7 cellular contexts compared by ENCODE assay signal in genomic region chr6:156779206-156780116, GRCh38. TPM values are rescaled to one million over a fixed set of nuclear protein-coding genes. Genes with fewer than 3 reads are reported as not detected.
DNase-seq lines count a peak whose midpoint lies in the region; ATAC-seq and TF ChIP-seq lines count a peak whose summit lies in the region.

No MANE protein-coding gene starts in this region.

- H3K4me2 ChIP-seq in Loucy (ENCODE audit: low read depth, low read length, poor library complexity, severe bottlenecking), result peak overlapping the region; percentile 79

- H3K36me3 ChIP-seq in Loucy (ENCODE audit: insufficient read depth, low read length), result no peaks in the 10 kb centered on the region

- H3K36me3 Mint-ChIP-seq in memory B cell, result peaks cover 1% of the 10 kb centered on the region

- H3K4me1 ChIP-seq in Loucy (ENCODE audit: insufficient read depth, low read length, poor library complexity, severe bottlenecking), result peaks cover 41% of the 10 kb centered on the region

- peaks cover 79% of the 10 kb centered on the region for H3K79me2 ChIP-seq in Loucy (ENCODE audit: insufficient read depth, low read length)

- H3K4me3 Mint-ChIP-seq in memory B cell, result peak overlapping the region; percentile 90

- no peak overlapping the region; the same call in 1 of the 2 replicates for H2AFZ ChIP-seq in Loucy (ENCODE audit: low read length)

- H3K27me3 ChIP-seq in Loucy (ENCODE audit: insufficient read depth, low read length, poor library complexity, severe bottlenecking) (no peaks in the 10 kb centered on the region), dorsolateral prefrontal cortex (no peaks in the 10 kb centered on the region)

- H3K4me1 Mint-ChIP-seq in memory B cell, result peaks cover 23% of the 10 kb centered on the region

- TF ChIP-seq CTCF in Loucy (conservative IDR thresholded peaks at IDR 0.05; ENCODE audit: low read length), result no peak
- TF ChIP-seq CTCF in dorsolateral prefrontal cortex (IDR thresholded peaks at IDR 0.05 in 54 of 56, conservative IDR thresholded peaks at IDR 0.05 in 2 of 56; ENCODE audit: low read depth in 1 of 56, partially characterized antibody in 56 of 56), result peak in 2 of 56 donors; percentile 6 to 20

- H3K27me3 Mint-ChIP-seq in memory B cell, result no peaks in the 10 kb centered on the region

- H3F3A ChIP-seq in Loucy (ENCODE audit: low read depth), result no peaks in the 10 kb centered on the region

- H3K4me3 ChIP-seq in Loucy (ENCODE audit: low read length, poor library complexity, severe bottlenecking) (peak overlapping the region; percentile 81), dorsolateral prefrontal cortex (peak overlapping the region; percentile 57 to 89 (median 77))

- peak overlapping the region; percentile 82 to 100 (median 97) for H3K27ac ChIP-seq in dorsolateral prefrontal cortex

- peak overlapping the region; percentile 94 for H3K9ac ChIP-seq in Loucy (ENCODE audit: low read depth, low read length, poor library complexity, severe bottlenecking)

- intact Hi-C loops in dorsolateral prefrontal cortex (cut with DNase I), result loop anchor here (1.0 to 10.0 kb wide), 7 partner anchors 93 to 405 kb away; no protein-coding TSS in a partner anchor

- H3K27ac Mint-ChIP-seq in memory B cell, result peak overlapping the region; percentile 93

- DNase-seq in activated CD4-positive, alpha-beta T cell treated with anti-CD3 and anti-CD28 coated beads for 48 hours, result peak; percentile 70
- DNase-seq in dorsolateral prefrontal cortex (peak in 5 of 10 donors; percentile 38 to 62 (median 45)), memory B cell (ENCODE audit: low spot score in 2 of 2) (peak; percentile 21 to 57)
- peak; percentile 5 for DNase-seq in stimulated activated CD8-positive, alpha-beta memory T cell treated with anti-CD3 and anti-CD28 coated beads, Interleukin-12 subunit alpha, Interleukin-12 subunit beta, amount 100 ng/mL, for 24 hours (ENCODE audit: extremely low read depth)

- H4K20me1 ChIP-seq in Loucy (ENCODE audit: insufficient read depth, low read length, poor library complexity, severe bottlenecking), result peaks cover 50% of the 10 kb centered on the region

- ATAC-seq in GM18867 (IDR thresholded peaks at IDR 0.05; ENCODE audit: unreplicated experiment) (peak; percentile 13), memory B cell (ENCODE audit: low read depth) (peak; percentile 7), GM21367 (IDR thresholded peaks at IDR 0.05; ENCODE audit: unreplicated experiment) (no peak)

- H3K9me3 Mint-ChIP-seq in memory B cell, result no peaks in the 10 kb centered on the region

- no peaks in the 10 kb centered on the region for H3K9me3 ChIP-seq in Loucy (ENCODE audit: insufficient read depth, low read depth, low read length)

- no peaks in the 10 kb centered on the region for H3K9me2 ChIP-seq in Loucy (replicated peaks; ENCODE audit: low read depth, low read length)

RNA-seq across cellular contexts. Expression of gene ARID1B, which starts 2.3 kb away (rescaled TPM):
- 100 to 1,000 TPM in 119 of 120 experiments, 10 to 100 TPM in 1; 96.8 to 200 (median 147) TPM for total RNA-seq in dorsolateral prefrontal cortex
